In genomic region chr1:239386453-239387303, GRCh38 we compare ENCODE assay signal across 8 cellular contexts. TPM values are rescaled to one million over a fixed set of nuclear protein-coding genes. Genes with fewer than 3 reads are reported as not detected.
DNase-seq lines count a peak whose midpoint lies in the region; ATAC-seq and TF ChIP-seq lines count a peak whose summit lies in the region.

CHRM3 (plus strand) TSS chr1:239386568; CDS start chr1:239907452, 520,884 bp downstream.

- H3K9me3 ChIP-seq in smooth muscle cell (replicated peaks; ENCODE audit: low read depth): no peaks in the 10 kb centered on the region
- H3K9me3 ChIP-seq in PC-9 (ENCODE audit: insufficient read depth, low read depth): no peaks in the 10 kb centered on the region

- CTCF ChIA-PET in PC-9 (lab: Charles Lee): no interaction called here

- H3K9me2 ChIP-seq in PC-9 (ENCODE audit: insufficient read depth): no peaks in the 10 kb centered on the region

- peak; percentile 12 for DNase-seq in GM03348 (ENCODE audit: low spot score)
- DNase-seq in NCI-H1930 (lab: John Stamatoyannopoulos, UW): peak; percentile 38 to 54
- no peak for DNase-seq in astrocyte of the cerebellum (ENCODE audit: low read depth)
- peak; percentile 90 for DNase-seq in islet precursor cell
- DNase-seq in smooth muscle cell (lab: John Stamatoyannopoulos, UW; ENCODE audit: unreplicated experiment): no peak
- no peak for DNase-seq in NCI-H2029 (lab: John Stamatoyannopoulos, UW)
- no peak for DNase-seq in PC-9

- H3K36me3 ChIP-seq in smooth muscle cell (ENCODE audit: low read depth) (no peaks in the 10 kb centered on the region), PC-9 (ENCODE audit: low read depth) (no peaks in the 10 kb centered on the region)

- POLR2A ChIA-PET in PC-9 (lab: Charles Lee; ENCODE audit: unreplicated experiment): no interaction called here

- no peak for ATAC-seq in HG03139 (IDR thresholded peaks at IDR 0.05; ENCODE audit: unreplicated experiment)

- no peaks in the 10 kb centered on the region for H3K79me2 ChIP-seq in smooth muscle cell (ENCODE audit: low read depth)
- no peaks in the 10 kb centered on the region for H3K79me2 ChIP-seq in PC-9 (ENCODE audit: low read depth)

- in situ Hi-C loops in astrocyte of the cerebellum (cut with HindIII; ENCODE audit: low sequenced_read_pairs): no loop called here

- H2AFZ ChIP-seq in smooth muscle cell (ENCODE audit: low read depth) (peak within 1 kb of the TSS; percentile 64), PC-9 (no peak within 1 kb of the TSS)

- no peaks in the 10 kb centered on the region for H3K4me1 ChIP-seq in smooth muscle cell (ENCODE audit: low read depth)
- no peaks in the 10 kb centered on the region for H3K4me1 ChIP-seq in PC-9 (replicated peaks; ENCODE audit: insufficient read depth)

- no TSS peak for BruUV-seq in PC-9 (replicated peaks; lab: Mats Ljungman, UMichigan)

- H3K27me3 ChIP-seq in smooth muscle cell (ENCODE audit: low read depth) (peaks cover 70% of the 10 kb centered on the region), PC-9 (ENCODE audit: insufficient read depth, low read depth) (no peaks in the 10 kb centered on the region)

- under 1% methylated on average over 78 of the region's 82 CpGs for WGBS in smooth muscle cell (ENCODE audit: low lambda C conversion rate)

- intact Hi-C loops in PC-9 (cut with micrococcal nuclease; ENCODE audit: unreplicated experiment): no loop called here

- TF ChIP-seq CTCF in astrocyte of the cerebellum (IDR thresholded peaks at IDR 0.05; ENCODE audit: low read depth, low read length, missing control alignments) (peak; percentile 8), smooth muscle cell (IDR thresholded peaks at IDR 0.05; ENCODE audit: borderline replicate concordance, insufficient read depth, poor library complexity, severe bottlenecking) (no peak), PC-9 (conservative IDR thresholded peaks at IDR 0.05) (no peak)

- H3K4me2 ChIP-seq in smooth muscle cell (peak within 1 kb of the TSS; percentile 97), PC-9 (no peak within 1 kb of the TSS)

- no peak within 1 kb of the TSS for H3K9ac ChIP-seq in smooth muscle cell (ENCODE audit: low read depth)

- H3F3A ChIP-seq in smooth muscle cell (ENCODE audit: low read depth) (no peaks in the 10 kb centered on the region), PC-9 (ENCODE audit: insufficient read depth, low read depth) (no peaks in the 10 kb centered on the region)

- peak within 1 kb of the TSS; percentile 41 for H3K4me3 ChIP-seq in astrocyte of the cerebellum (ENCODE audit: low read depth, low read length)
- peak within 1 kb of the TSS; percentile 63 for H3K4me3 ChIP-seq in smooth muscle cell
- H3K4me3 ChIP-seq in PC-9: no peak within 1 kb of the TSS

- H4K20me1 ChIP-seq in smooth muscle cell (ENCODE audit: low read depth): no peaks in the 10 kb centered on the region
- H4K20me1 ChIP-seq in PC-9 (ENCODE audit: insufficient read depth): no peaks in the 10 kb centered on the region

- no peak within 1 kb of the TSS for H3K27ac ChIP-seq in smooth muscle cell (ENCODE audit: low read depth)
- no peak within 1 kb of the TSS for H3K27ac ChIP-seq in PC-9

RNA-seq across cellular contexts. Expression of gene CHRM3, which starts in this region (rescaled TPM):
- total RNA-seq in smooth muscle cell (15.4 and 20.3 TPM in 2 replicates), PC-9 (2021) (3.2 and 6.1 TPM in 2 replicates)
- 2.4 and 17.4 TPM in 2 replicates for polyA plus RNA-seq in smooth muscle cell

Comparison
In these comparisons a context has a peak if more than half of its experiments do, and no peak if none do; other contexts are left out.
1. DNase-seq: peak in GM03348 (single experiment), NCI-H1930 (2 of 2) and islet precursor cell (single experiment); none in astrocyte of the cerebellum (single experiment), smooth muscle cell (single experiment), NCI-H2029 (single experiment) and PC-9 (0 of 2).